15 cellular contexts compared by ENCODE assay signal in genomic region chr4:18840499-18840898, GRCh38.
DNase-seq lines count a peak whose midpoint lies in the region; TF ChIP-seq lines count a peak whose summit lies in the region.
"Had no signal": no experiment of that assay in that cellular context is flagged by ENCODE, and none has a peak within 500 bp of the region (broad histone marks: within the 10 kb centered on the region; RNA-seq: fewer than 3 reads in every experiment).

No MANE protein-coding gene starts in this region.

- peaks cover 7% of the 10 kb centered on the region; the same call in 1 of the 2 replicates for H3K9me3 Mint-ChIP-seq in HFFc6

- H3K27me3 ChIP-seq in dorsolateral prefrontal cortex (no peaks in the 10 kb centered on the region), transverse colon (no peaks in the 10 kb centered on the region)

- no peaks in the 10 kb centered on the region for H3K36me3 ChIP-seq in transverse colon

- H3K4me1 ChIP-seq in transverse colon = no peaks in the 10 kb centered on the region

- no peak for TF ChIP-seq EP300 in transverse colon (IDR thresholded peaks at IDR 0.05; ENCODE audit: low read depth)

- no peak overlapping the region for H3K4me3 Mint-ChIP-seq in HFFc6
- H3K4me3 Mint-ChIP-seq: B cell; CD4-positive, alpha-beta T cell; GM23338; IgD-negative memory B cell had no signal

- H3K9me3 ChIP-seq in transverse colon = no peaks in the 10 kb centered on the region

- peaks cover 3% of the 10 kb centered on the region for H3K27me3 Mint-ChIP-seq in HFFc6 (ENCODE audit: insufficient read depth)
- H3K27me3 Mint-ChIP-seq: B cell; CD4-positive, alpha-beta T cell; IgD-negative memory B cell had no signal

- 0 out of 2 replicates have a peak overlapping the region, but pooled peaks have one; percentile 4 for H3K27ac Mint-ChIP-seq in HFFc6
- H3K27ac Mint-ChIP-seq: B cell; CD4-positive, alpha-beta T cell; GM23338; IgD-negative memory B cell had no signal

- TF ChIP-seq POLR2A in erythroblast (IDR thresholded peaks at IDR 0.05; ENCODE audit: low read length) (no peak), transverse colon (IDR thresholded peaks at IDR 0.05) (no peak)

- DNase-seq in HFFc6 (no peak), astrocyte of the cerebellum (ENCODE audit: low read depth) (peak; percentile 24), iris pigment epithelial cell (ENCODE audit: low read depth) (peak; percentile 10), dorsolateral prefrontal cortex (no peak), erythroblast (lab: John Stamatoyannopoulos, UW) (no peak), transverse colon (no peak)
- DNase-seq in activated CD8-positive, alpha-beta memory T cell treated with anti-CD3 and anti-CD28 coated beads, Interleukin-2, amount 50 U/mL, for 4 hours = no peak
- DNase-seq: C1 segment of cervical spinal cord; Calu3; CD4-positive, alpha-beta T cell; DMS 273 treated with DMSO at 0.1 percent for 48 hours; H7 had no signal

- TF ChIP-seq CTCF in HFFc6 (IDR thresholded peaks at IDR 0.05) = no peak
- no peak for TF ChIP-seq CTCF in astrocyte of the cerebellum (IDR thresholded peaks at IDR 0.05; ENCODE audit: low read depth, low read length, missing control alignments)
- no peak for TF ChIP-seq CTCF in dorsolateral prefrontal cortex (IDR thresholded peaks at IDR 0.05 in 54 of 56, conservative IDR thresholded peaks at IDR 0.05 in 2 of 56; ENCODE audit: low read depth in 1 of 56, partially characterized antibody in 56 of 56)
- TF ChIP-seq CTCF in transverse colon (IDR thresholded peaks at IDR 0.05) = no peak

- intact Hi-C loops in dorsolateral prefrontal cortex (cut with DNase I) (no loop called here), transverse colon (cut with DNase I; ENCODE audit: low total_unique reads) (no loop called here)

- in situ Hi-C loops in astrocyte of the cerebellum (cut with HindIII; ENCODE audit: low sequenced_read_pairs) = no loop called here
- in situ Hi-C loops in transverse colon (cut with MboI; ENCODE audit: low pct_ligation_motif_present in 1 of 4, low pct_unique_long_range_greater_than_20kb in 1 of 4, low sequenced_read_pairs in 3 of 4) = no loop called here

- H3K4me1 Mint-ChIP-seq in HFFc6 (ENCODE audit: low read depth) = peaks cover 35% of the 10 kb centered on the region
- H3K4me1 Mint-ChIP-seq: B cell, GM23338 had no signal

- H3K27ac ChIP-seq in dorsolateral prefrontal cortex = no peak overlapping the region
- no peak overlapping the region for H3K27ac ChIP-seq in transverse colon

- H3K36me3 Mint-ChIP-seq in HFFc6 (ENCODE audit: low read depth) = peaks cover 12% of the 10 kb centered on the region
- H3K36me3 Mint-ChIP-seq: IgD-negative memory B cell had no signal

- 57 to 76% methylated on average over 3 of the region's 3 CpGs for WGBS in transverse colon (ENCODE audit: low coverage in 1 of 2), 2 donors

- H3K4me3 ChIP-seq in astrocyte of the cerebellum (ENCODE audit: low read depth, low read length) (no peak overlapping the region), dorsolateral prefrontal cortex (no peak overlapping the region), transverse colon (no peak overlapping the region)
- H3K4me3 ChIP-seq: GM23338 had no signal

Comparison
In these comparisons a context has a peak if more than half of its experiments do, and no peak if none do; other contexts are left out.
1. DNase-seq: peak in astrocyte of the cerebellum (single experiment) and iris pigment epithelial cell (single experiment); none in HFFc6 (single experiment), dorsolateral prefrontal cortex (0 of 10), activated CD8-positive, alpha-beta memory T cell treated with anti-CD3 and anti-CD28 coated beads, Interleukin-2, amount 50 U/mL, for 4 hours (single experiment), erythroblast (0 of 2) and transverse colon (single experiment).